ENCODE assay signal across 11 cellular contexts in the genomic region with DNA sequence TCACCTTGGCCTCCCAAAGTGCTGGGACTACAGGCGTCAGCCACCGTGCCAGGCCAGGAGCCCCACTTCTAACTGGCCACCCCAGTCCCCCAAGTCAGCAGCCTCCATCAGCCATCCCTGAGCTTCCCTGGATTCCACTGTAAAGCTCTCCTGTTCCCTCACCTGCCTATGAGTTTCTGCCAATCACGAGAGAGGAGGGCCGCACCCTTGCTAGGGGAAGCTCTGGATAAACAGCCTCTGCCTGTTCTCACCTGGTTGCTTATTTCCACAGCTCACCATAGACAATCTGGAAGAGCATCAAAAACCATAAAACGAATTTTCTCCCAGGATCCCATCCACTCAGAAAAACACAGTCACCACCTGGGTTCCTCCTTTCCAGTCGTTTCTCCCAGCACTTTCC. TPM values are rescaled to one million over a fixed set of nuclear protein-coding genes. Genes with fewer than 3 reads are reported as not detected.
DNase-seq lines count a peak whose midpoint lies in the region; ATAC-seq and TF ChIP-seq lines count a peak whose summit lies in the region.
"Had no signal": no experiment of that assay in that cellular context is flagged by ENCODE, and none has a peak within 500 bp of the region (broad histone marks: within the 10 kb centered on the region; RNA-seq: fewer than 3 reads in every experiment).

No MANE protein-coding gene starts in this region.

- H3F3A ChIP-seq in PC-3 (ENCODE audit: low read length, unreplicated experiment) = peaks cover 8% of the 10 kb centered on the region

- H4K20me1 ChIP-seq in PC-3 (ENCODE audit: low read length) = peaks cover 91% of the 10 kb centered on the region

- POLR2A ChIA-PET in PC-3 (lab: Charles Lee; ENCODE audit: unreplicated experiment) = interaction anchor here (0.7 kb wide), 1 partner anchor 37 kb away, joined by 3 read pairs; a partner anchor contains a TSS

- no peak overlapping the region for H2AFZ ChIP-seq in PC-3 (ENCODE audit: low read length)

- H3K36me3 ChIP-seq in PC-3 (ENCODE audit: low read depth, low read length) (peaks cover 44% of the 10 kb centered on the region), esophagus (ENCODE audit: control insufficient read depth in 2 of 2, insufficient read depth in 2 of 2, low read length in 1 of 2) (peaks cover 1 to 11% of the 10 kb centered on the region in 2 donors), left ventricle myocardium inferior (peaks cover 10% of the 10 kb centered on the region)

- no TSS peak for BruUV-seq in PC-3 (replicated peaks; lab: Mats Ljungman, UMichigan)

- H3K9ac ChIP-seq in PC-3 (ENCODE audit: low read length) = 0 out of 2 replicates have a peak overlapping the region, but pooled peaks have one; percentile 23

- intact Hi-C loops in PC-3 (cut with micrococcal nuclease) (no loop called here), left ventricle myocardium inferior (cut with micrococcal nuclease) (no loop called here)

- peak overlapping the region; percentile 48 for H3K4me3 ChIP-seq in PC-3 (ENCODE audit: low read length)
- no peak overlapping the region for H3K4me3 ChIP-seq in esophagus (ENCODE audit: low read depth in 1 of 2, low read length in 2 of 2)
- no peak overlapping the region for H3K4me3 ChIP-seq in left ventricle myocardium inferior

- TF ChIP-seq CTCF in PC-3 (conservative IDR thresholded peaks at IDR 0.05; ENCODE audit: low read depth, low read length) = no peak
- TF ChIP-seq CTCF in type B pancreatic cell (conservative IDR thresholded peaks at IDR 0.05) = no peak
- TF ChIP-seq CTCF in left ventricle myocardium inferior (IDR thresholded peaks at IDR 0.05; ENCODE audit: borderline replicate concordance) = no peak

- peak overlapping the region; percentile 11 for H3K4me3 Mint-ChIP-seq in activated naive CD4-positive, alpha-beta T cell treated with anti-CD3 and anti-CD28 coated beads, Interleukin-2, amount 50 U/mL, for 24 hours
- peak overlapping the region; percentile 67 for H3K4me3 Mint-ChIP-seq in type B pancreatic cell

- DNase-seq in activated naive CD4-positive, alpha-beta T cell treated with anti-CD3 and anti-CD28 coated beads, Interleukin-2, amount 50 U/mL, for 72 hours (ENCODE audit: low spot score in 2 of 2) = no peak
- DNase-seq in PC-3 (no peak), type B pancreatic cell (ENCODE audit: extremely low spot score, unreplicated experiment) (no peak), ACHN (no peak), left ventricle myocardium inferior (no peak)
- DNase-seq: cerebellar nuclear complex, right cardiac atrium, T1000 had no signal

- peaks cover 100% of the 10 kb centered on the region for H3K79me2 ChIP-seq in PC-3 (ENCODE audit: low read length)

- H3K9me3 ChIP-seq in PC-3 (ENCODE audit: low read length) (no peaks in the 10 kb centered on the region), esophagus (ENCODE audit: control insufficient read depth in 2 of 2, insufficient read depth in 1 of 2, low read depth in 1 of 2, low read length in 1 of 2) (no peaks in the 10 kb centered on the region), left ventricle myocardium inferior (replicated peaks) (no peaks in the 10 kb centered on the region)

- H3K27ac ChIP-seq in PC-3 (ENCODE audit: low read length) = no peak overlapping the region
- peak overlapping the region; percentile 77 to 80 for H3K27ac ChIP-seq in esophagus (ENCODE audit: low read depth in 2 of 2, low read length in 1 of 2)
- no peak overlapping the region for H3K27ac ChIP-seq in left ventricle myocardium inferior (replicated peaks)

- H3K9me2 ChIP-seq in PC-3 (replicated peaks; ENCODE audit: low read length) = no peaks in the 10 kb centered on the region

- peak overlapping the region; percentile 81 for H3K4me2 ChIP-seq in PC-3 (ENCODE audit: low read length)

- in situ Hi-C loops in ACHN (cut with HindIII; ENCODE audit: low pct_ligation_motif_present, low pct_unique_long_range_greater_than_20kb, low sequenced_read_pairs) = no loop called here

- H3K27me3 Mint-ChIP-seq in activated naive CD4-positive, alpha-beta T cell treated with anti-CD3 and anti-CD28 coated beads, Interleukin-2, amount 50 U/mL, for 24 hours = no peaks in the 10 kb centered on the region
- no peaks in the 10 kb centered on the region for H3K27me3 Mint-ChIP-seq in type B pancreatic cell

- H3K27me3 ChIP-seq in PC-3 (ENCODE audit: low read length) = no peaks in the 10 kb centered on the region
- H3K27me3 ChIP-seq in esophagus (ENCODE audit: control insufficient read depth in 1 of 2, insufficient read depth in 2 of 2, low read length in 2 of 2) = no peaks in the 10 kb centered on the region
- no peaks in the 10 kb centered on the region for H3K27me3 ChIP-seq in left ventricle myocardium inferior (ENCODE audit: low read depth)

- peaks cover 66% of the 10 kb centered on the region for H3K4me1 Mint-ChIP-seq in activated naive CD4-positive, alpha-beta T cell treated with anti-CD3 and anti-CD28 coated beads, Interleukin-2, amount 50 U/mL, for 24 hours
- H3K4me1 Mint-ChIP-seq in type B pancreatic cell (ENCODE audit: unreplicated experiment) = peaks cover 62% of the 10 kb centered on the region

- 56 to 58% methylated on average over 6 of the region's 6 CpGs for WGBS in esophagus, 2 donors

- H3K27ac Mint-ChIP-seq in activated naive CD4-positive, alpha-beta T cell treated with anti-CD3 and anti-CD28 coated beads, Interleukin-2, amount 50 U/mL, for 24 hours = peak overlapping the region; percentile 19
- H3K27ac Mint-ChIP-seq in activated naive CD4-positive, alpha-beta T cell treated with anti-CD3 and anti-CD28 coated beads, Interleukin-2, amount 50 U/mL, for 72 hours = peak overlapping the region in 1 of 2 donors; percentile 86
- H3K27ac Mint-ChIP-seq in type B pancreatic cell = peak overlapping the region; percentile 80

- peaks cover 46% of the 10 kb centered on the region for H3K4me1 ChIP-seq in PC-3 (ENCODE audit: insufficient read depth, low read length)
- H3K4me1 ChIP-seq in esophagus (ENCODE audit: control insufficient read depth in 2 of 2, insufficient read depth in 2 of 2, low read length in 1 of 2) = peaks cover 7 to 31% of the 10 kb centered on the region in 2 donors
- peaks cover 34% of the 10 kb centered on the region for H3K4me1 ChIP-seq in left ventricle myocardium inferior

- CTCF ChIA-PET in PC-3 (lab: Charles Lee) = interaction anchor here (0.6 kb wide), 1 partner anchor 280 kb away, joined by 10 read pairs; no protein-coding TSS in a partner anchor

- no peaks in the 10 kb centered on the region for H3K9me3 Mint-ChIP-seq in activated naive CD4-positive, alpha-beta T cell treated with anti-CD3 and anti-CD28 coated beads, Interleukin-2, amount 50 U/mL, for 24 hours
- H3K9me3 Mint-ChIP-seq in activated naive CD4-positive, alpha-beta T cell treated with anti-CD3 and anti-CD28 coated beads, Interleukin-2, amount 50 U/mL, for 72 hours = no peaks in the 10 kb centered on the region
- H3K9me3 Mint-ChIP-seq in type B pancreatic cell = no peaks in the 10 kb centered on the region

- H3K36me3 Mint-ChIP-seq in activated naive CD4-positive, alpha-beta T cell treated with anti-CD3 and anti-CD28 coated beads, Interleukin-2, amount 50 U/mL, for 24 hours = peaks cover 2% of the 10 kb centered on the region
- H3K36me3 Mint-ChIP-seq in activated naive CD4-positive, alpha-beta T cell treated with anti-CD3 and anti-CD28 coated beads, Interleukin-2, amount 50 U/mL, for 72 hours = peaks cover 29 to 40% of the 10 kb centered on the region in 2 donors
- H3K36me3 Mint-ChIP-seq in type B pancreatic cell = peaks cover 11% of the 10 kb centered on the region

- no peak for ATAC-seq in activated naive CD4-positive, alpha-beta T cell treated with anti-CD3 and anti-CD28 coated beads, Interleukin-2, amount 50 U/mL, for 72 hours
- ATAC-seq in PC-3 (no peak), HG03175 (IDR thresholded peaks at IDR 0.05; ENCODE audit: unreplicated experiment) (no peak)
- ATAC-seq: right cardiac atrium had no signal

RNA-seq across cellular contexts. Expression of a gene that starts 5.0 kb away (rescaled TPM):
- 10 to 100 TPM; 54.2 to 61.1 TPM for total RNA-seq in activated naive CD4-positive, alpha-beta T cell treated with anti-CD3 and anti-CD28 coated beads, Interleukin-2, amount 50 U/mL, for 72 hours
- total RNA-seq in PC-3 (2014; rRNA removed) = 113 and 133 TPM in 2 replicates
- 10 to 100 TPM; 23.5 to 24.7 TPM for polyA plus RNA-seq in esophagus
- 21.2 and 29.7 TPM in 2 replicates for total RNA-seq in type B pancreatic cell (ENCODE audit: low replicate concordance)
- 2.0 TPM for total RNA-seq in left ventricle myocardium inferior

RNA-seq across cellular contexts. Expression of a gene that starts 30.3 kb away (rescaled TPM):
- under 1 TPM; 0.20 to 0.97 TPM for total RNA-seq in activated naive CD4-positive, alpha-beta T cell treated with anti-CD3 and anti-CD28 coated beads, Interleukin-2, amount 50 U/mL, for 72 hours
- total RNA-seq in PC-3 (2014; rRNA removed) (19.2 and 27.5 TPM in 2 replicates), type B pancreatic cell (ENCODE audit: low replicate concordance) (16.2 and 18.8 TPM in 2 replicates), left ventricle myocardium inferior (2.4 TPM)
- 1 to 10 TPM; 6.5 to 8.3 TPM for polyA plus RNA-seq in esophagus

RNA-seq across cellular contexts. Expression of a gene that starts 37.7 kb away (rescaled TPM):
- under 1 TPM; 0.02 to 0.10 TPM for total RNA-seq in activated naive CD4-positive, alpha-beta T cell treated with anti-CD3 and anti-CD28 coated beads, Interleukin-2, amount 50 U/mL, for 72 hours
- total RNA-seq in PC-3 (2014; rRNA removed) (25.0 and 31.1 TPM in 2 replicates), type B pancreatic cell (ENCODE audit: low replicate concordance) (1.1 and 2.0 TPM in 2 replicates), left ventricle myocardium inferior (2.5 TPM)
- polyA plus RNA-seq in esophagus = 100 to 1,000 TPM in 1 of 2 donors, 10 to 100 TPM in 1; 67.4 to 104 TPM

RNA-seq across cellular contexts. Expression of a gene that starts 49.3 kb away (rescaled TPM):
- 10 to 100 TPM; 24.9 to 32.6 TPM for total RNA-seq in activated naive CD4-positive, alpha-beta T cell treated with anti-CD3 and anti-CD28 coated beads, Interleukin-2, amount 50 U/mL, for 72 hours
- 0.04 and 0.12 TPM in 2 replicates for total RNA-seq in PC-3 (2014; rRNA removed)
- polyA plus RNA-seq in esophagus = under 1 TPM; 0.42 to 0.47 TPM
- 0.24 and 0.33 TPM in 2 replicates for total RNA-seq in type B pancreatic cell (ENCODE audit: low replicate concordance)
- 1.0 TPM for total RNA-seq in left ventricle myocardium inferior

Comparison
In these comparisons a context has a peak if more than half of its experiments do, and no peak if none do; other contexts are left out.
1. H3K27ac ChIP-seq: peak in esophagus (2 of 2); none in PC-3 (single experiment) and left ventricle myocardium inferior (single experiment).